8 cellular contexts compared by ENCODE assay signal in genomic region chr13:110116072-110116487, GRCh38.
DNase-seq lines count a peak whose midpoint lies in the region; ATAC-seq and TF ChIP-seq lines count a peak whose summit lies in the region.

No MANE protein-coding gene starts in this region.

- no peak overlapping the region for H3K27ac ChIP-seq in A673 (ENCODE audit: low read depth, low read length, poor library complexity, severe bottlenecking)

- POLR2A ChIA-PET in A673 (lab: Charles Lee; ENCODE audit: low non-redundant PET), result no interaction called here

- ATAC-seq in GM19043 (IDR thresholded peaks at IDR 0.05; ENCODE audit: low read depth, unreplicated experiment) (peak; percentile 55), HG02588 (IDR thresholded peaks at IDR 0.05; ENCODE audit: unreplicated experiment) (no peak)

- peak; percentile 71 for TF ChIP-seq CTCF in A673 (conservative IDR thresholded peaks at IDR 0.05; ENCODE audit: low read depth, low read length)
- peak; percentile 88 for TF ChIP-seq CTCF in LNCAP (IDR thresholded peaks at IDR 0.05)
- TF ChIP-seq CTCF in foreskin fibroblast (IDR thresholded peaks at IDR 0.05; ENCODE audit: low read depth, low read length), result peak; percentile 89

- peaks cover 4% of the 10 kb centered on the region for H3K27me3 ChIP-seq in A673 (replicated peaks; ENCODE audit: insufficient read depth, low read depth, low read length, poor library complexity)

- BruUV-seq in A673 (replicated peaks; lab: Mats Ljungman, UMichigan), result no TSS peak

- H3K36me3 ChIP-seq in A673 (ENCODE audit: insufficient read depth, low read length, poor library complexity, severe bottlenecking), result no peaks in the 10 kb centered on the region

- no peaks in the 10 kb centered on the region for H3K4me1 ChIP-seq in A673 (ENCODE audit: insufficient read depth, low read length, poor library complexity, severe bottlenecking)

- CTCF ChIA-PET in A673 (lab: Charles Lee), result no interaction called here

- H3K4me3 ChIP-seq in A673 (ENCODE audit: low read depth, low read length, poor library complexity, severe bottlenecking) (no peak overlapping the region), foreskin fibroblast (ENCODE audit: low read depth in 1 of 2, low read length in 2 of 2) (peak overlapping the region in 1 of 2 donors; percentile 29)

- DNase-seq in A673 (ENCODE audit: low spot score), result peak; percentile 30
- DNase-seq in activated T-cell treated with anti-CD3 and anti-CD28 coated beads for 4 hours, result peak; percentile 11
- DNase-seq in foreskin fibroblast, result peak; percentile 82 to 90
- DNase-seq in retina, result peak; percentile 77
- no peak for DNase-seq in NCI-H510A (lab: John Stamatoyannopoulos, UW)

- intact Hi-C loops in A673 (cut with micrococcal nuclease; ENCODE audit: unreplicated experiment), result no loop called here

- H3K9me3 ChIP-seq in A673 (ENCODE audit: low read depth, low read length, poor library complexity, severe bottlenecking), result no peaks in the 10 kb centered on the region
